ENCODE assay signal across 9 cellular contexts in genomic region chrX:141278306-141278705, GRCh38. TPM values are rescaled to one million over a fixed set of nuclear protein-coding genes. Genes with fewer than 3 reads are reported as not detected.
DNase-seq lines count a peak whose midpoint lies in the region; ATAC-seq and TF ChIP-seq lines count a peak whose summit lies in the region.
"Had no signal": no experiment of that assay in that cellular context is flagged by ENCODE, and none has a peak within 500 bp of the region (broad histone marks: within the 10 kb centered on the region; RNA-seq: fewer than 3 reads in every experiment).

No MANE protein-coding gene starts in this region.

- POLR2A ChIA-PET in WTC11 (lab: Charles Lee): interaction anchor here (0.6 kb wide), 1 partner anchor 133 kb away, joined by 3 read pairs; no protein-coding TSS in a partner anchor

- no peaks in the 10 kb centered on the region for H3K4me1 Mint-ChIP-seq in WTC11
- H3K4me1 Mint-ChIP-seq in effector memory CD8-positive, alpha-beta T cell (ENCODE audit: low read depth in 2 of 2): no peaks in the 10 kb centered on the region

- CTCF ChIA-PET in WTC11 (lab: Charles Lee): interaction anchor here (1.1 to 1.8 kb wide), 3 partner anchors 360 to 517 kb away, joined by 4 to 9 read pairs (median 7); no protein-coding TSS in a partner anchor

- no peaks in the 10 kb centered on the region for H3K27me3 Mint-ChIP-seq in WTC11 (ENCODE audit: low read depth)
- H3K27me3 Mint-ChIP-seq in effector memory CD8-positive, alpha-beta T cell: no peaks in the 10 kb centered on the region

- no peaks in the 10 kb centered on the region for H3K36me3 Mint-ChIP-seq in WTC11
- peaks cover 4% of the 10 kb centered on the region for H3K36me3 Mint-ChIP-seq in effector memory CD8-positive, alpha-beta T cell (ENCODE audit: insufficient read depth)

- peak; percentile 73 for ATAC-seq in WTC11
- no peak for ATAC-seq in effector memory CD8-positive, alpha-beta T cell (replicated peaks)
- no peak for ATAC-seq in GM21529 (IDR thresholded peaks at IDR 0.05; ENCODE audit: unreplicated experiment)
- no peak for ATAC-seq in GM21528 (IDR thresholded peaks at IDR 0.05; ENCODE audit: low FRiP score, unreplicated experiment)
- ATAC-seq: left colon had no signal

- peak; percentile 65 for TF ChIP-seq CTCF in GM12873 (IDR thresholded peaks at IDR 0.05; ENCODE audit: insufficient read depth, low read depth, low read length, missing control alignments)
- TF ChIP-seq CTCF in WTC11 (IDR thresholded peaks at IDR 0.05): peak; percentile 19; the same call in 1 of the 2 replicates

- peaks cover 6% of the 10 kb centered on the region; the same call in 1 of the 2 replicates for H3K9me3 Mint-ChIP-seq in WTC11
- no peaks in the 10 kb centered on the region for H3K9me3 Mint-ChIP-seq in effector memory CD8-positive, alpha-beta T cell

- no peak overlapping the region for H3K27ac Mint-ChIP-seq in WTC11
- no peak overlapping the region for H3K27ac Mint-ChIP-seq in effector memory CD8-positive, alpha-beta T cell

- DNase-seq in HuH-7 (ENCODE audit: low spot score) (peak; percentile 12), WTC11 (ENCODE audit: low spot score) (peak; percentile 7), left kidney (ENCODE audit: low read depth, low spot score) (peak; percentile 30), NCI-H187 (lab: John Stamatoyannopoulos, UW) (no peak)
- no peak for DNase-seq in effector memory CD8-positive, alpha-beta T cell

- H3K4me3 Mint-ChIP-seq in WTC11: no peak overlapping the region
- no peak overlapping the region for H3K4me3 Mint-ChIP-seq in effector memory CD8-positive, alpha-beta T cell

TF ChIP-seq in WTC11, 78 proteins besides CTCF, POLR2A, EP300 and RAD21:
- TF ChIP-seq TEAD1 (CRISPR knock-in tag; IDR thresholded peaks at IDR 0.05) (no peak), FOXP4 (CRISPR knock-in tag; IDR thresholded peaks at IDR 0.05) (no peak), OVOL2 (CRISPR knock-in tag; IDR thresholded peaks at IDR 0.05; ENCODE audit: borderline replicate concordance) (no peak), JAZF1 (CRISPR knock-in tag; IDR thresholded peaks at IDR 0.05) (no peak), TP53 (CRISPR knock-in tag; IDR thresholded peaks at IDR 0.05) (no peak), PREB (CRISPR knock-in tag; IDR thresholded peaks at IDR 0.05; ENCODE audit: borderline replicate concordance) (no peak), ZMAT4 (CRISPR knock-in tag; IDR thresholded peaks at IDR 0.05) (no peak), SOX15 (CRISPR knock-in tag; IDR thresholded peaks at IDR 0.05) (no peak), RELA (CRISPR knock-in tag; IDR thresholded peaks at IDR 0.05; ENCODE audit: borderline replicate concordance) (no peak), ZNF317 (CRISPR knock-in tag; IDR thresholded peaks at IDR 0.05; ENCODE audit: borderline replicate concordance, low read depth) (no peak)

RNA-seq across cellular contexts. Expression of gene SPANXC, which starts 36.0 kb away (rescaled TPM):
- not detected in 3 replicates for total RNA-seq in WTC11 (2021)
- total RNA-seq: left colon had no signal

Comparison
In these comparisons a context has a peak if more than half of its experiments do, and no peak if none do; other contexts are left out.
1. DNase-seq: peak in HuH-7 (single experiment), WTC11 (single experiment) and left kidney (single experiment); none in NCI-H187 (0 of 2) and effector memory CD8-positive, alpha-beta T cell (0 of 3).